In genomic region chr10:74151057-74151878, GRCh38 we compare ENCODE assay signal across 8 cellular contexts. TPM values are rescaled to one million over a fixed set of nuclear protein-coding genes. Genes with fewer than 3 reads are reported as not detected.
DNase-seq lines count a peak whose midpoint lies in the region; ATAC-seq lines count a peak whose summit lies in the region.

ADK (plus strand) TSS chr10:74151221; CDS start chr10:74151279, 58 bp downstream.

- peak within 1 kb of the TSS; percentile 89 for H3K27ac ChIP-seq in cingulate gyrus (ENCODE audit: low read depth, low read length)

- DNase-seq in AG20443 (ENCODE audit: low spot score) (peak; percentile 99), NCI-H524 (lab: John Stamatoyannopoulos, UW) (peak; percentile 88 to 90), left colon (peak; percentile 100)
- DNase-seq in activated CD4-positive, alpha-beta T cell treated with anti-CD3 and anti-CD28 coated beads for 4 hours, result peak; percentile 100
- peak; percentile 100 for DNase-seq in stimulated activated CD4-positive, alpha-beta T cell treated with anti-CD3 and anti-CD28 coated beads, Interleukin-1b, Interleukin-23, amount 100 ng/mL, for 48 hours

- ATAC-seq in GM18907 (IDR thresholded peaks at IDR 0.05; ENCODE audit: unreplicated experiment) (peak; percentile 86), HG03159 (IDR thresholded peaks at IDR 0.05; ENCODE audit: unreplicated experiment) (peak; percentile 77), left colon (peak; percentile 95)

- intact Hi-C loops in left colon (cut with DNase I, micrococcal nuclease), result no loop called here

RNA-seq across cellular contexts. Expression of gene ADK, which starts in this region (rescaled TPM):
- total RNA-seq in left colon, result 10 to 100 TPM; 16.2 to 16.4 TPM

Comparison
In these comparisons a context has a peak if more than half of its experiments do, and no peak if none do; other contexts are left out.
1. Peak in every context shown above with its lines: DNase-seq, ATAC-seq and H3K27ac ChIP-seq.